ENCODE assay signal across 21 cellular contexts in genomic region chr1:189434461-189434860, GRCh38.
"Had no signal": no experiment of that assay in that cellular context is flagged by ENCODE, and none has a peak within 500 bp of the region (broad histone marks: within the 10 kb centered on the region; RNA-seq: fewer than 3 reads in every experiment).

No MANE protein-coding gene starts in this region.

- H3K27ac ChIP-seq: adrenal gland, coronary artery, left lung, neural progenitor cell, sigmoid colon, vagina had no signal

- H3K36me3 Mint-ChIP-seq: activated CD4-positive, alpha-beta memory T cell treated with anti-CD3 and anti-CD28 coated beads for 36 hours; neural progenitor cell; stimulated activated naive B cell treated with anti-CD40 and anti-IgM and Interleukin-4, amounts not matched to agents 10 μg/mL and 1 μg/mL and 100 μg/mL, for 72 hours had no signal

- H3K27ac Mint-ChIP-seq: activated CD4-positive, alpha-beta memory T cell treated with anti-CD3 and anti-CD28 coated beads for 36 hours; activated naive CD4-positive, alpha-beta T cell treated with anti-CD3 and anti-CD28 coated beads, Interleukin-2, amount 50 U/mL, for 72 hours; immature natural killer cell; naive thymus-derived CD8-positive, alpha-beta T cell; neural progenitor cell; stimulated activated naive B cell treated with anti-CD40 and anti-IgM and Interleukin-4, amounts not matched to agents 10 μg/mL and 1 μg/mL and 100 μg/mL, for 72 hours had no signal

- H3K27me3 ChIP-seq: adrenal gland, left lung, neural progenitor cell, sigmoid colon, vagina had no signal

- ATAC-seq: activated naive CD4-positive, alpha-beta T cell treated with anti-CD3 and anti-CD28 coated beads, Interleukin-2, amount 50 U/mL, for 72 hours; left lung; naive thymus-derived CD8-positive, alpha-beta T cell; stimulated activated naive B cell treated with anti-CD40 and anti-IgM and Interleukin-4, amounts not matched to agents 10 μg/mL and 1 μg/mL and 100 μg/mL, for 72 hours had no signal

- H3K36me3 ChIP-seq: adrenal gland, left lung, neural progenitor cell, sigmoid colon, vagina had no signal

- H3K4me2 ChIP-seq: neural progenitor cell had no signal

- H3K9ac ChIP-seq: neural progenitor cell had no signal

- H3K4me3 ChIP-seq: adrenal gland, coronary artery, left lung, neural progenitor cell, sigmoid colon, vagina had no signal

- H3K9me3 ChIP-seq: adrenal gland, left lung, sigmoid colon, vagina had no signal

- DNase-seq: activated CD4-positive, alpha-beta memory T cell treated with anti-CD3 and anti-CD28 coated beads for 36 hours; activated CD4-positive, alpha-beta T cell treated with anti-CD3 and anti-CD28 coated beads for 48 hours; activated gamma-delta T cell treated with Interleukin-2 at 50 U/mL for 16 hours; activated T-cell treated with anti-CD3 and anti-CD28 coated beads for 4 hours; adrenal gland; cerebellar nuclear complex; foreskin melanocyte; immature natural killer cell; left lung; naive thymus-derived CD8-positive, alpha-beta T cell; retina; sigmoid colon; stimulated activated CD4-positive, alpha-beta T cell treated with anti-CD3 and anti-CD28 coated beads, Interleukin-2, amount 100 ng/mL, for 48 hours; stimulated activated CD8-positive, alpha-beta memory T cell treated with anti-CD3 and anti-CD28 coated beads, Interleukin-4, amount 100 ng/mL, for 48 hours; stimulated activated naive B cell treated with anti-CD40 and anti-IgM and Interleukin-4, amounts not matched to agents 10 μg/mL and 1 μg/mL and 100 μg/mL, for 72 hours; T-helper 2 cell; trophoblast cell had no signal

- H3K4me1 Mint-ChIP-seq: immature natural killer cell; naive thymus-derived CD8-positive, alpha-beta T cell; neural progenitor cell; stimulated activated naive B cell treated with anti-CD40 and anti-IgM and Interleukin-4, amounts not matched to agents 10 μg/mL and 1 μg/mL and 100 μg/mL, for 72 hours had no signal

- H3K4me1 ChIP-seq: adrenal gland, left lung, neural progenitor cell, sigmoid colon, vagina had no signal

- H3K4me3 Mint-ChIP-seq: activated CD4-positive, alpha-beta memory T cell treated with anti-CD3 and anti-CD28 coated beads for 36 hours; immature natural killer cell; naive thymus-derived CD8-positive, alpha-beta T cell; neural progenitor cell; stimulated activated naive B cell treated with anti-CD40 and anti-IgM and Interleukin-4, amounts not matched to agents 10 μg/mL and 1 μg/mL and 100 μg/mL, for 72 hours had no signal

- H2AFZ ChIP-seq: neural progenitor cell had no signal

- H3K27me3 Mint-ChIP-seq: activated CD4-positive, alpha-beta memory T cell treated with anti-CD3 and anti-CD28 coated beads for 36 hours; naive thymus-derived CD8-positive, alpha-beta T cell; stimulated activated naive B cell treated with anti-CD40 and anti-IgM and Interleukin-4, amounts not matched to agents 10 μg/mL and 1 μg/mL and 100 μg/mL, for 72 hours had no signal
